In the genomic region with DNA sequence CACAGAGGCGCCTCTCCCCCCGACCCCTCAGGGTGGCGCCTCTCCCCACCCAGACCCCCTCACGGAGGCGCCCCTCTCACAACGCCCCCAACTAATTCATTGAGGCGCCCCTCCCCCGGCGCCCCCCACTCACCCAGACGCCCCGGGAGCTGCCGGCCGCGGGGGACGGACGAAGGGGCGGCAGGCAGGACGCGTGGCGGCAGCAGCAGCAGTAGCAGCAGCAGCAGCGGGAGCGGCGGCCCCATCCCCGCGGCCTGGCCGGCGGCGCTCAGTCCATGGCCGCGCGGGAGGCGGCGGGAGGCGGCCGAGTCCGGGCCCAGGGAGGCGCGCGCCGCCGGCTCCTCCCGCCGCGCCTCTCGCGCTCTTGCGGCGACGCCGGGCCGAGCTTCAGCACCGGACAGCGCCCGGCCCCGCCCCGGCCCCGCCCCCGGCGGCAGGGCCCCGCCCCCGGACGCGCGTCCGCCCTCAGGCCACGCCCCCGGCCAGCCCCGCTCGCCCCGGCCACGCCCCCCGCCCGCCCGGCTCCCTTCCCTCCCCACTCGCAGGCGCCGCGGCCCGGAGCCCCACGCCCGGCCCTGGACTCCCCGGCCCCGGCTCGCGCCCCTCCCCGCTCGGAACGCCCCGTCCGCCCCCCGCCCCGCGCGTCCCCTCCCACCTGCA, we compare ENCODE assay signal across 2 cellular contexts.
TF ChIP-seq lines count a peak whose summit lies in the region.

A gene (minus strand): TSS at position 399 of the 660 bp plus-strand sequence.

TF ChIP-seq in IMR-90, 13 proteins besides CTCF, POLR2A, EP300 and RAD21:
- TF ChIP-seq, protein P1, sequence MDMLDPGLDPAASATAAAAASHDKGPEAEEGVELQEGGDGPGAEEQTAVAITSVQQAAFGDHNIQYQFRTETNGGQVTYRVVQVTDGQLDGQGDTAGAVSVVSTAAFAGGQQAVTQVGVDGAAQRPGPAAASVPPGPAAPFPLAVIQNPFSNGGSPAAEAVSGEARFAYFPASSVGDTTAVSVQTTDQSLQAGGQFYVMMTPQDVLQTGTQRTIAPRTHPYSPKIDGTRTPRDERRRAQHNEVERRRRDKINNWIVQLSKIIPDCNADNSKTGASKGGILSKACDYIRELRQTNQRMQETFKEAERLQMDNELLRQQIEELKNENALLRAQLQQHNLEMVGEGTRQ (IDR thresholded peaks at IDR 0.05; ENCODE audit: low read depth, low read length) = no peak
- TF ChIP-seq CEBPB (IDR thresholded peaks at IDR 0.05; ENCODE audit: low read depth, low read length) = no peak
- no peak for TF ChIP-seq BHLHE40 (IDR thresholded peaks at IDR 0.05; ENCODE audit: low read depth, low read length)
- no peak for TF ChIP-seq MAFK (IDR thresholded peaks at IDR 0.05; ENCODE audit: low read depth, low read length)
- no peak; the same call in 1 of the 2 replicates for TF ChIP-seq MAZ (IDR thresholded peaks at IDR 0.05; ENCODE audit: borderline replicate concordance, low read depth, low read length)
TF ChIP-seq in IMR-90: peak in this region for 0.

TF ChIP-seq in GM12878, 131 proteins besides CTCF, POLR2A, EP300 and RAD21:
- TF ChIP-seq SP1 (IDR thresholded peaks at IDR 0.05; ENCODE audit: low read depth, low read length) (no peak), SUPT20H (IDR thresholded peaks at IDR 0.05; ENCODE audit: borderline replicate concordance, control insufficient read depth, low read depth, low read length) (no peak), SIX5 (IDR thresholded peaks at IDR 0.05; ENCODE audit: low read depth, low read length, severe bottlenecking) (no peak)
- TF ChIP-seq, protein P2, sequence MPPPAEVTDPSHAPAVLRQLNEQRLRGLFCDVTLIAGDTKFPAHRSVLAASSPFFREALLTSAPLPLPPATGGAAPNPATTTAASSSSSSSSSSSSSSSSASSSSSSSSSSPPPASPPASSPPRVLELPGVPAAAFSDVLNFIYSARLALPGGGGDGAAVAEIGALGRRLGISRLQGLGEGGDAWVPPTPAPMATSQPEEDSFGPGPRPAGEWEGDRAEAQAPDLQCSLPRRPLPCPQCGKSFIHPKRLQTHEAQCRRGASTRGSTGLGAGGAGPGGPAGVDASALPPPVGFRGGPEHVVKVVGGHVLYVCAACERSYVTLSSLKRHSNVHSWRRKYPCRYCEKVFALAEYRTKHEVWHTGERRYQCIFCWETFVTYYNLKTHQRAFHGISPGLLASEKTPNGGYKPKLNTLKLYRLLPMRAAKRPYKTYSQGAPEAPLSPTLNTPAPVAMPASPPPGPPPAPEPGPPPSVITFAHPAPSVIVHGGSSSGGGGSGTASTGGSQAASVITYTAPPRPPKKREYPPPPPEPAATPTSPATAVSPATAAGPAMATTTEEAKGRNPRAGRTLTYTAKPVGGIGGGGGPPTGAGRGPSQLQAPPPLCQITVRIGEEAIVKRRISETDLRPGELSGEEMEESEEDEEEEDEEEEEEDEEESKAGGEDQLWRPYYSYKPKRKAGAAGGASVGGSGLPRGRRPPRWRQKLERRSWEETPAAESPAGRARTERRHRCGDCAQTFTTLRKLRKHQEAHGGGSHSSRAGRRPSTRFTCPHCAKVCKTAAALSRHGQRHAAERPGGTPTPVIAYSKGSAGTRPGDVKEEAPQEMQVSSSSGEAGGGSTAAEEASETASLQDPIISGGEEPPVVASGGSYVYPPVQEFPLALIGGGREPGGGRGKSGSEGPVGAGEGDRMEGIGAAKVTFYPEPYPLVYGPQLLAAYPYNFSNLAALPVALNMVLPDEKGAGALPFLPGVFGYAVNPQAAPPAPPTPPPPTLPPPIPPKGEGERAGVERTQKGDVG (CRISPR knock-in tag; IDR thresholded peaks at IDR 0.05) = no peak
- TF ChIP-seq, protein P3, sequence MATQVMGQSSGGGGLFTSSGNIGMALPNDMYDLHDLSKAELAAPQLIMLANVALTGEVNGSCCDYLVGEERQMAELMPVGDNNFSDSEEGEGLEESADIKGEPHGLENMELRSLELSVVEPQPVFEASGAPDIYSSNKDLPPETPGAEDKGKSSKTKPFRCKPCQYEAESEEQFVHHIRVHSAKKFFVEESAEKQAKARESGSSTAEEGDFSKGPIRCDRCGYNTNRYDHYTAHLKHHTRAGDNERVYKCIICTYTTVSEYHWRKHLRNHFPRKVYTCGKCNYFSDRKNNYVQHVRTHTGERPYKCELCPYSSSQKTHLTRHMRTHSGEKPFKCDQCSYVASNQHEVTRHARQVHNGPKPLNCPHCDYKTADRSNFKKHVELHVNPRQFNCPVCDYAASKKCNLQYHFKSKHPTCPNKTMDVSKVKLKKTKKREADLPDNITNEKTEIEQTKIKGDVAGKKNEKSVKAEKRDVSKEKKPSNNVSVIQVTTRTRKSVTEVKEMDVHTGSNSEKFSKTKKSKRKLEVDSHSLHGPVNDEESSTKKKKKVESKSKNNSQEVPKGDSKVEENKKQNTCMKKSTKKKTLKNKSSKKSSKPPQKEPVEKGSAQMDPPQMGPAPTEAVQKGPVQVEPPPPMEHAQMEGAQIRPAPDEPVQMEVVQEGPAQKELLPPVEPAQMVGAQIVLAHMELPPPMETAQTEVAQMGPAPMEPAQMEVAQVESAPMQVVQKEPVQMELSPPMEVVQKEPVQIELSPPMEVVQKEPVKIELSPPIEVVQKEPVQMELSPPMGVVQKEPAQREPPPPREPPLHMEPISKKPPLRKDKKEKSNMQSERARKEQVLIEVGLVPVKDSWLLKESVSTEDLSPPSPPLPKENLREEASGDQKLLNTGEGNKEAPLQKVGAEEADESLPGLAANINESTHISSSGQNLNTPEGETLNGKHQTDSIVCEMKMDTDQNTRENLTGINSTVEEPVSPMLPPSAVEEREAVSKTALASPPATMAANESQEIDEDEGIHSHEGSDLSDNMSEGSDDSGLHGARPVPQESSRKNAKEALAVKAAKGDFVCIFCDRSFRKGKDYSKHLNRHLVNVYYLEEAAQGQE (IDR thresholded peaks at IDR 0.05; ENCODE audit: low read depth, low read length) = peak; percentile 58; the same call in 1 of the 2 replicates
